ENCODE assay signal across 1 cellular context in the genomic region with DNA sequence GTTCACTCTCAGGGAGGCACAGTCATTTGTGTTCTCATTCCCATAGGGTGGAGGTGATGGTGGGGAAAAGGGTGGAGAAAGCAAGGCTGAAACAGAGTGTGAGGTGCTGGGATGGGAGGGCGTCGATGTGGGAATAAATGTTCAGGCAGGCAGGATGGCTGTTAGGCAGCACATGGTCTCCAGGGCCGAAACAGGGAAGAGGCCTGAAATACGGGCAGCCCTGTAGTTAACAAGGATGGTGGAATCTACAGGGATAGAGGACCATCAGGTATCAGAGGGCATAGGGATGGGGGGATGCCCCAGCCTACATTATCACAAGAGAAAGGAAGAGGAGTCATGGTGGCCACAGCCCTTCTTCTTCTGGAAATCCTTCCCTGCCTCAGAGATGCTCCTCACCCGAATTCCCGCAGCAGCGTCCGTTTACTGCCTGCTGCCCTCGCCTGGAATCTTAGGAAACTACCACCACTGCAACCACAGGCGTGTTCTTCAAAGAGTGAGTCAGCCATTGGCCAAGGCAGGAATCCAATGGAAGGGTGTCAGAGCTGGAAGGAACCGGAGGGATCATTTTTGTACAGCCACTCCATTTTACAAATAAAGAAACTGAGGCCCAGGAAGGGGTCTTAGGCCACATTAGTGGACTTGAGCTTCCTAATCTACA.
TF ChIP-seq lines count a peak whose summit lies in the region.

No MANE protein-coding gene starts in this region.

TF ChIP-seq in SK-N-SH, 30 proteins besides CTCF, POLR2A, EP300 and RAD21 (continued from another document):
- TF ChIP-seq, protein P1, sequence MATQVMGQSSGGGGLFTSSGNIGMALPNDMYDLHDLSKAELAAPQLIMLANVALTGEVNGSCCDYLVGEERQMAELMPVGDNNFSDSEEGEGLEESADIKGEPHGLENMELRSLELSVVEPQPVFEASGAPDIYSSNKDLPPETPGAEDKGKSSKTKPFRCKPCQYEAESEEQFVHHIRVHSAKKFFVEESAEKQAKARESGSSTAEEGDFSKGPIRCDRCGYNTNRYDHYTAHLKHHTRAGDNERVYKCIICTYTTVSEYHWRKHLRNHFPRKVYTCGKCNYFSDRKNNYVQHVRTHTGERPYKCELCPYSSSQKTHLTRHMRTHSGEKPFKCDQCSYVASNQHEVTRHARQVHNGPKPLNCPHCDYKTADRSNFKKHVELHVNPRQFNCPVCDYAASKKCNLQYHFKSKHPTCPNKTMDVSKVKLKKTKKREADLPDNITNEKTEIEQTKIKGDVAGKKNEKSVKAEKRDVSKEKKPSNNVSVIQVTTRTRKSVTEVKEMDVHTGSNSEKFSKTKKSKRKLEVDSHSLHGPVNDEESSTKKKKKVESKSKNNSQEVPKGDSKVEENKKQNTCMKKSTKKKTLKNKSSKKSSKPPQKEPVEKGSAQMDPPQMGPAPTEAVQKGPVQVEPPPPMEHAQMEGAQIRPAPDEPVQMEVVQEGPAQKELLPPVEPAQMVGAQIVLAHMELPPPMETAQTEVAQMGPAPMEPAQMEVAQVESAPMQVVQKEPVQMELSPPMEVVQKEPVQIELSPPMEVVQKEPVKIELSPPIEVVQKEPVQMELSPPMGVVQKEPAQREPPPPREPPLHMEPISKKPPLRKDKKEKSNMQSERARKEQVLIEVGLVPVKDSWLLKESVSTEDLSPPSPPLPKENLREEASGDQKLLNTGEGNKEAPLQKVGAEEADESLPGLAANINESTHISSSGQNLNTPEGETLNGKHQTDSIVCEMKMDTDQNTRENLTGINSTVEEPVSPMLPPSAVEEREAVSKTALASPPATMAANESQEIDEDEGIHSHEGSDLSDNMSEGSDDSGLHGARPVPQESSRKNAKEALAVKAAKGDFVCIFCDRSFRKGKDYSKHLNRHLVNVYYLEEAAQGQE (IDR thresholded peaks at IDR 0.05; ENCODE audit: low read depth, low read length), result no peak
- TF ChIP-seq NFIC (IDR thresholded peaks at IDR 0.05; ENCODE audit: borderline replicate concordance), result no peak
